Comparison of ENCODE assay signal across 11 cellular contexts in genomic region chr20:41174782-41175181, GRCh38. TPM values are rescaled to one million over a fixed set of nuclear protein-coding genes. Genes with fewer than 3 reads are reported as not detected.
DNase-seq lines count a peak whose midpoint lies in the region; ATAC-seq and TF ChIP-seq lines count a peak whose summit lies in the region.
"Had no signal": no experiment of that assay in that cellular context is flagged by ENCODE, and none has a peak within 500 bp of the region (broad histone marks: within the 10 kb centered on the region; RNA-seq: fewer than 3 reads in every experiment).

No MANE protein-coding gene starts in this region.

- H3K4me3 Mint-ChIP-seq in MCF 10A (ENCODE audit: unreplicated experiment): no peak overlapping the region
- H3K4me3 Mint-ChIP-seq in mesothelial cell of epicardium: no peak overlapping the region
- H3K4me3 Mint-ChIP-seq: IgD-negative memory B cell had no signal

- H3K27me3 Mint-ChIP-seq in MCF 10A (ENCODE audit: insufficient read depth, unreplicated experiment): no peaks in the 10 kb centered on the region
- no peaks in the 10 kb centered on the region for H3K27me3 Mint-ChIP-seq in mesothelial cell of epicardium (ENCODE audit: low read depth)
- H3K27me3 Mint-ChIP-seq: IgD-negative memory B cell had no signal

- H3K4me3 ChIP-seq in upper lobe of right lung: no peak overlapping the region
- H3K4me3 ChIP-seq: BLaER1 treated with 17β-estradiol and CSF1 and Interleukin-3, amounts not matched to agents 10 nM and 100 nM had no signal

- peak; percentile 49 for ATAC-seq in Right ventricle myocardium inferior
- no peak for ATAC-seq in left cardiac atrium
- ATAC-seq in upper lobe of right lung: peak; percentile 9
- no peak for ATAC-seq in GM21717 (IDR thresholded peaks at IDR 0.05; ENCODE audit: unreplicated experiment)

- TF ChIP-seq CTCF in MCF 10A (IDR thresholded peaks at IDR 0.05; ENCODE audit: unreplicated experiment): no peak
- TF ChIP-seq CTCF in mesothelial cell of epicardium (IDR thresholded peaks at IDR 0.05; ENCODE audit: unreplicated experiment): no peak
- no peak for TF ChIP-seq CTCF in upper lobe of right lung (IDR thresholded peaks at IDR 0.05)

- peaks cover 48% of the 10 kb centered on the region for H3K36me3 Mint-ChIP-seq in MCF 10A (ENCODE audit: insufficient read depth, unreplicated experiment)
- peaks cover 37% of the 10 kb centered on the region for H3K36me3 Mint-ChIP-seq in mesothelial cell of epicardium
- H3K36me3 Mint-ChIP-seq: IgD-negative memory B cell had no signal

- BruUV-seq in MCF 10A (replicated peaks; lab: Mats Ljungman, UMichigan): TSS peak; percentile 26

- H3K4me1 Mint-ChIP-seq in MCF 10A (ENCODE audit: insufficient read depth, unreplicated experiment): peaks cover 17% of the 10 kb centered on the region
- H3K4me1 Mint-ChIP-seq in mesothelial cell of epicardium: no peaks in the 10 kb centered on the region
- H3K4me1 Mint-ChIP-seq: IgD-negative memory B cell had no signal

- CTCF ChIA-PET in MCF 10A (lab: Yijun Ruan, JAX): interaction anchor here (0.6 to 16.9 kb wide), 9 partner anchors 14 to 183 kb away, joined by 3 to 314 read pairs (median 3); partner anchors contain the start of gene LPIN3

- H3K9me3 ChIP-seq in upper lobe of right lung: no peaks in the 10 kb centered on the region
- H3K9me3 ChIP-seq: BLaER1 treated with 17β-estradiol and CSF1 and Interleukin-3, amounts not matched to agents 10 nM and 100 nM had no signal

- no peak for DNase-seq in Right ventricle myocardium inferior (ENCODE audit: missing footprints)
- no peak for DNase-seq in left cardiac atrium
- DNase-seq in MCF 10A (ENCODE audit: unreplicated experiment): no peak
- peak in 1 of 2 experiments; percentile 19 for DNase-seq in mesothelial cell of epicardium (ENCODE audit: low spot score in 2 of 2, unreplicated experiment in 2 of 2)
- DNase-seq in upper lobe of right lung: no peak
- DNase-seq in KG1 (lab: John Stamatoyannopoulos, UW): no peak
- no peak for DNase-seq in HPDE6-E6E7 (ENCODE audit: extremely low spot score)
- DNase-seq: dermis blood vessel endothelial cell had no signal

- POLR2A ChIA-PET in MCF 10A (lab: Yijun Ruan, JAX): interaction anchor here (0.7 to 2.0 kb wide), 4 partner anchors 41 to 59 kb away, joined by 3 to 6 read pairs (median 4); no protein-coding TSS in a partner anchor

- no peaks in the 10 kb centered on the region for H3K27me3 ChIP-seq in upper lobe of right lung

- peak overlapping the region; percentile 63 for H3K27ac ChIP-seq in upper lobe of right lung
- H3K27ac ChIP-seq: BLaER1 treated with 17β-estradiol and CSF1 and Interleukin-3, amounts not matched to agents 10 nM and 100 nM had no signal

- H3K27ac Mint-ChIP-seq in MCF 10A (ENCODE audit: low read depth, unreplicated experiment): no peak overlapping the region
- H3K27ac Mint-ChIP-seq in mesothelial cell of epicardium: peak overlapping the region; percentile 40
- H3K27ac Mint-ChIP-seq: IgD-negative memory B cell had no signal

- intact Hi-C loops in Right ventricle myocardium inferior (cut with DNase I) (loop anchor here (5.0 kb wide), 3 partner anchors 73 to 238 kb away; partner anchors contain the start of gene ZHX3), left cardiac atrium (cut with DNase I) (loop anchor here (2.0 to 10.0 kb wide), 2 partner anchors 164 to 240 kb away; no protein-coding TSS in a partner anchor), MCF 10A (cut with micrococcal nuclease) (loop anchor here (5.0 kb wide), 1 partner anchor 238 kb away; no protein-coding TSS in a partner anchor), upper lobe of right lung (cut with DNase I) (loop anchor here (5.0 kb wide), 1 partner anchor 163 kb away; no protein-coding TSS in a partner anchor)

- H3K4me1 ChIP-seq in upper lobe of right lung: peaks cover 44% of the 10 kb centered on the region
- H3K4me1 ChIP-seq: BLaER1 treated with 17β-estradiol and CSF1 and Interleukin-3, amounts not matched to agents 10 nM and 100 nM had no signal

- no peaks in the 10 kb centered on the region for H3K9me3 Mint-ChIP-seq in MCF 10A (ENCODE audit: unreplicated experiment)
- no peaks in the 10 kb centered on the region for H3K9me3 Mint-ChIP-seq in mesothelial cell of epicardium
- H3K9me3 Mint-ChIP-seq: IgD-negative memory B cell had no signal

- peaks cover 62% of the 10 kb centered on the region for H3K36me3 ChIP-seq in upper lobe of right lung

RNA-seq across cellular contexts. Expression of gene PLCG1, which starts 37.4 kb away (rescaled TPM):
- total RNA-seq in Right ventricle myocardium inferior (43.4 TPM), left cardiac atrium (10 to 100 TPM; 40.0 to 64.8 TPM), MCF 10A (2022) (33.2 and 48.1 TPM in 2 replicates), mesothelial cell of epicardium (286 to 307 TPM (median 301 TPM) in 3 replicates), upper lobe of right lung (120 TPM)

Comparison
In these comparisons a context has a peak if more than half of its experiments do, and no peak if none do; other contexts are left out.
1. ATAC-seq: peak in Right ventricle myocardium inferior (single experiment) and upper lobe of right lung (single experiment); none in left cardiac atrium (0 of 2) and GM21717 (single experiment).